Comparison of ENCODE assay signal across 1 cellular context in genomic region chr19:8321067-8321759, GRCh38.
TF ChIP-seq lines count a peak whose summit lies in the region.

Gene NDUFA7 (minus strand): TSS chr19:8321375. CDS start chr19:8321358, 17 bp downstream.
Gene RPS28 (plus strand): TSS chr19:8321496. CDS start chr19:8321531, 35 bp downstream.

TF ChIP-seq in HepG2, 621 proteins besides CTCF, POLR2A, EP300 and RAD21 (continued from another document and continues in another):
- TF ChIP-seq ZNF747 (CRISPR knock-in tag; IDR thresholded peaks at IDR 0.05; ENCODE audit: borderline replicate concordance) (peak; percentile 89), CENPBD1 (CRISPR knock-in tag; IDR thresholded peaks at IDR 0.05; ENCODE audit: borderline replicate concordance, low read depth) (no peak; the same call in 1 of the 2 replicates), TBP (CRISPR knock-in tag; IDR thresholded peaks at IDR 0.05) (0 out of 2 replicates have a peak, but pooled peaks have one; percentile 50), REXO4 (CRISPR knock-in tag; IDR thresholded peaks at IDR 0.05; ENCODE audit: borderline replicate concordance) (no peak), ZNF205 (CRISPR knock-in tag; IDR thresholded peaks at IDR 0.05) (peak; percentile 58; the same call in 1 of the 2 replicates), ZFP1 (CRISPR knock-in tag; IDR thresholded peaks at IDR 0.05) (peak; percentile 60; the same call in 1 of the 2 replicates), MAF1 (CRISPR knock-in tag; IDR thresholded peaks at IDR 0.05; ENCODE audit: borderline replicate concordance) (peak; percentile 55; the same call in 1 of the 2 replicates), EED (CRISPR knock-in tag; IDR thresholded peaks at IDR 0.05) (peak; percentile 91), ZIK1 (CRISPR knock-in tag; IDR thresholded peaks at IDR 0.05; ENCODE audit: borderline replicate concordance, low read depth) (peak; percentile 56; the same call in 1 of the 2 replicates), ATF7-NPFF (CRISPR knock-in tag; IDR thresholded peaks at IDR 0.05; ENCODE audit: low read depth) (no peak; the same call in 1 of the 2 replicates), XRCC5 (optimal IDR thresholded peaks at IDR 0.05; ENCODE audit: low read length) (no peak), ETV5 (CRISPR knock-in tag; IDR thresholded peaks at IDR 0.05; ENCODE audit: borderline replicate concordance) (peak; percentile 30; the same call in 1 of the 2 replicates), RBFOX2 (IDR thresholded peaks at IDR 0.05; ENCODE audit: low read depth, low read length) (peak; percentile 97), CEBPB (IDR thresholded peaks at IDR 0.05; ENCODE audit: borderline replicate concordance, low read depth, low read length) (no peak), ZNF383 (CRISPR knock-in tag; IDR thresholded peaks at IDR 0.05; ENCODE audit: borderline replicate concordance) (no peak), ZNF12 (CRISPR knock-in tag; IDR thresholded peaks at IDR 0.05) (no peak), SP2 (CRISPR knock-in tag; IDR thresholded peaks at IDR 0.05) (no peak; the same call in none of the 2 replicates), ZNF704 (CRISPR knock-in tag; IDR thresholded peaks at IDR 0.05; ENCODE audit: borderline replicate concordance) (no peak), ARHGAP35 (CRISPR knock-in tag; IDR thresholded peaks at IDR 0.05; ENCODE audit: borderline replicate concordance) (no peak), FOXP1 (IDR thresholded peaks at IDR 0.05) (no peak), FOXP1 (CRISPR knock-in tag; IDR thresholded peaks at IDR 0.05) (no peak), RXRB (CRISPR knock-in tag; IDR thresholded peaks at IDR 0.05; ENCODE audit: borderline replicate concordance) (peak; percentile 26; the same call in 1 of the 2 replicates), ZNF501 (CRISPR knock-in tag; IDR thresholded peaks at IDR 0.05) (peak; percentile 86), PCBP1 (IDR thresholded peaks at IDR 0.05; ENCODE audit: borderline replicate concordance, low read depth, low read length) (0 out of 2 replicates have a peak, but pooled peaks have one; percentile 82), ZNF180 (CRISPR knock-in tag; IDR thresholded peaks at IDR 0.05; ENCODE audit: borderline replicate concordance, low read depth) (peak; percentile 74; the same call in 1 of the 2 replicates), POGZ (CRISPR knock-in tag; IDR thresholded peaks at IDR 0.05) (peak; percentile 90), ZNF296 (CRISPR knock-in tag; conservative IDR thresholded peaks at IDR 0.05) (no peak), GTF3A (CRISPR knock-in tag; conservative IDR thresholded peaks at IDR 0.05) (no peak), ZSCAN30 (CRISPR knock-in tag; IDR thresholded peaks at IDR 0.05) (no peak), BATF2 (CRISPR knock-in tag; IDR thresholded peaks at IDR 0.05) (no peak), SP5 (CRISPR knock-in tag; IDR thresholded peaks at IDR 0.05; ENCODE audit: borderline replicate concordance, low read depth) (no peak), HNRNPLL (IDR thresholded peaks at IDR 0.05; ENCODE audit: low read depth, low read length, poor library complexity, severe bottlenecking) (peak; percentile 55), ZNF275 (CRISPR knock-in tag; IDR thresholded peaks at IDR 0.05; ENCODE audit: borderline replicate concordance) (no peak), NCOA1 (CRISPR knock-in tag; IDR thresholded peaks at IDR 0.05) (no peak), TEF (CRISPR knock-in tag; IDR thresholded peaks at IDR 0.05) (no peak), NFKBIZ (CRISPR knock-in tag; IDR thresholded peaks at IDR 0.05) (no peak), ZBTB7A (CRISPR knock-in tag; IDR thresholded peaks at IDR 0.05) (peak; percentile 14; the same call in 1 of the 2 replicates), ZKSCAN8 (CRISPR knock-in tag; IDR thresholded peaks at IDR 0.05; ENCODE audit: borderline replicate concordance) (0 out of 2 replicates have a peak, but pooled peaks have one; percentile 29), ZNF784 (CRISPR knock-in tag; IDR thresholded peaks at IDR 0.05; ENCODE audit: borderline replicate concordance) (no peak), KLF11 (CRISPR knock-in tag; IDR thresholded peaks at IDR 0.05) (no peak), ZNF280B (CRISPR knock-in tag; IDR thresholded peaks at IDR 0.05; ENCODE audit: borderline replicate concordance) (peak; percentile 49; the same call in 1 of the 2 replicates), ZNF660 (CRISPR knock-in tag; IDR thresholded peaks at IDR 0.05; ENCODE audit: borderline replicate concordance, low read depth) (no peak), ZNF549 (CRISPR knock-in tag; IDR thresholded peaks at IDR 0.05) (no peak), ZFP36L1 (CRISPR knock-in tag; IDR thresholded peaks at IDR 0.05) (peak; percentile 17; the same call in 1 of the 2 replicates), DNMT1 (CRISPR knock-in tag; IDR thresholded peaks at IDR 0.05) (no peak), KDM6A (CRISPR knock-in tag; IDR thresholded peaks at IDR 0.05; ENCODE audit: low read depth) (no peak), KLF6 (CRISPR knock-in tag; IDR thresholded peaks at IDR 0.05) (peak; percentile 73; the same call in 1 of the 2 replicates), ATF1 (CRISPR knock-in tag; IDR thresholded peaks at IDR 0.05) (peak; percentile 94), GLMP (CRISPR knock-in tag; IDR thresholded peaks at IDR 0.05; ENCODE audit: borderline replicate concordance) (no peak), ARID5B (CRISPR knock-in tag; IDR thresholded peaks at IDR 0.05) (no peak), NR2F1 (CRISPR knock-in tag; IDR thresholded peaks at IDR 0.05) (peak in 1 of 2 experiments; percentile 53; a peak in 1 of 4 replicates), MLXIP (CRISPR knock-in tag; IDR thresholded peaks at IDR 0.05; ENCODE audit: borderline replicate concordance) (no peak), RARG (CRISPR knock-in tag; IDR thresholded peaks at IDR 0.05; ENCODE audit: low read depth) (no peak), SNAI1 (CRISPR knock-in tag; IDR thresholded peaks at IDR 0.05; ENCODE audit: borderline replicate concordance) (peak; percentile 97), SMC3 (IDR thresholded peaks at IDR 0.05; ENCODE audit: low read length) (no peak)
